Comparison of ENCODE assay signal across 16 cellular contexts in the genomic region with DNA sequence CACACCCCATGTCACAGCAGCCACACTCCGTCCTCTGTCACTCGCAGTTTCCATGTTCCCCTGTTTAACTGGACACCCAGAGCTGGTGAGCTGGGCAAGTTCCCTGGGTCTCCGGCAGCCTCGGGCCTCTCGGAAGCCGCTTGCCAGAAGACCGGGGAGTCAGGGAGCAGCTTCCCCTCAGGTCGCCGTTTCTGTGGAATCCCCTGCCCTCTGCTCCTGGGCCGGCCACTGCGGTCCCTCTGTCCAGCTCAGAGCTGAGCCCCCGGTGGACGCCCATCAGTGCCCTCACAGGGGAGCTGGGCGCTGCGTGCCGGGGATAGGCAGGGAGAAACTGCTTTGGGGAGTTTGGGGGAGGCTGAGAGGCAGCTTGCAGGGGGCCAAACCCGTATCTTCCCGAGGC. TPM values are rescaled to one million over a fixed set of nuclear protein-coding genes. Genes with fewer than 3 reads are reported as not detected.
DNase-seq lines count a peak whose midpoint lies in the region; ATAC-seq and TF ChIP-seq lines count a peak whose summit lies in the region.
"Had no signal": no experiment of that assay in that cellular context is flagged by ENCODE, and none has a peak within 500 bp of the region (broad histone marks: within the 10 kb centered on the region; RNA-seq: fewer than 3 reads in every experiment).

No MANE protein-coding gene starts in this region.

- no peaks in the 10 kb centered on the region for H4K20me1 ChIP-seq in GM23248 (ENCODE audit: insufficient read depth)

- H3K27ac ChIP-seq in GM23248 (no peak overlapping the region), caudate nucleus (ENCODE audit: low read depth, low read length) (peak overlapping the region; percentile 84)

- no peak overlapping the region for H3K4me3 ChIP-seq in GM23248
- H3K4me3 ChIP-seq: MG63 had no signal

- no peaks in the 10 kb centered on the region for H3K79me2 ChIP-seq in GM23248 (ENCODE audit: insufficient read depth)

- DNase-seq in GM23248 (no peak), caudate nucleus (lab: John Stamatoyannopoulos, UW) (no peak), glutamatergic neuron (no peak), retina (peak; percentile 65), endothelial cell (ENCODE audit: low spot score) (no peak), NCI-H128 (lab: John Stamatoyannopoulos, UW; ENCODE audit: unreplicated experiment) (no peak), NCI-H510A treated with DMSO at 0.1 percent for 48 hours (lab: John Stamatoyannopoulos, UW) (no peak)
- DNase-seq: 8988T, H9, Kasumi-1, NCI-H1092 treated with DMSO at 0.1 percent for 48 hours, NCI-H2081 had no signal

- 0 out of 2 replicates have a peak, but pooled peaks cover 9% of the 10 kb centered on the region for H3K4me1 ChIP-seq in GM23248 (ENCODE audit: insufficient read depth)

- 18 to 20% methylated on average over 15 to 18 of the region's 18 CpGs for WGBS in GM23248 (ENCODE audit: low coverage in 1 of 2, low lambda C conversion rate in 2 of 2, missing lambda C conversion rate in 2 of 2), 2 experiments

- in situ Hi-C loops in GM23248 (cut with MboI): no loop called here

- H3K36me3 Mint-ChIP-seq in glutamatergic neuron (ENCODE audit: unreplicated experiment) (no peaks in the 10 kb centered on the region), endothelial cell (ENCODE audit: low read depth, unreplicated experiment) (no peaks in the 10 kb centered on the region)

- H3K4me2 ChIP-seq in GM23248 (ENCODE audit: unreplicated experiment): peak overlapping the region; percentile 47

- peak overlapping the region; percentile 48 for H3K27ac Mint-ChIP-seq in glutamatergic neuron (ENCODE audit: unreplicated experiment)
- H3K27ac Mint-ChIP-seq in endothelial cell (ENCODE audit: unreplicated experiment): no peak overlapping the region
- H3K27ac Mint-ChIP-seq: B cell had no signal

- no peaks in the 10 kb centered on the region for H3K36me3 ChIP-seq in GM23248 (ENCODE audit: low read depth)
- H3K36me3 ChIP-seq: MG63 had no signal

- no peaks in the 10 kb centered on the region for H3K9me2 ChIP-seq in GM23248 (ENCODE audit: insufficient read depth)

- H3K4me1 Mint-ChIP-seq in glutamatergic neuron (ENCODE audit: low read depth, unreplicated experiment) (peaks cover 20% of the 10 kb centered on the region), endothelial cell (ENCODE audit: unreplicated experiment) (no peaks in the 10 kb centered on the region)
- H3K4me1 Mint-ChIP-seq: B cell had no signal

- H2AFZ ChIP-seq in GM23248: peak overlapping the region; percentile 46; the same call in 1 of the 2 replicates

- H3K27me3 Mint-ChIP-seq in glutamatergic neuron (ENCODE audit: unreplicated experiment) (peaks cover 11% of the 10 kb centered on the region), endothelial cell (ENCODE audit: unreplicated experiment) (no peaks in the 10 kb centered on the region)
- H3K27me3 Mint-ChIP-seq: B cell had no signal

- no peaks in the 10 kb centered on the region for H3K27me3 ChIP-seq in GM23248 (replicated peaks; ENCODE audit: insufficient read depth)
- H3K27me3 ChIP-seq: MG63 had no signal

- H3K9me3 ChIP-seq in GM23248 (ENCODE audit: low read depth): no peaks in the 10 kb centered on the region
- H3K9me3 ChIP-seq: MG63 had no signal

- no peak overlapping the region for H3K4me3 Mint-ChIP-seq in glutamatergic neuron (ENCODE audit: unreplicated experiment)
- no peak overlapping the region for H3K4me3 Mint-ChIP-seq in endothelial cell (ENCODE audit: unreplicated experiment)
- H3K4me3 Mint-ChIP-seq: B cell had no signal

- H3K9me3 Mint-ChIP-seq in glutamatergic neuron (ENCODE audit: unreplicated experiment) (peaks cover 2% of the 10 kb centered on the region), endothelial cell (ENCODE audit: unreplicated experiment) (no peaks in the 10 kb centered on the region)
- H3K9me3 Mint-ChIP-seq: H9 had no signal

- TF ChIP-seq CTCF in glutamatergic neuron (IDR thresholded peaks at IDR 0.05; ENCODE audit: partially characterized antibody, unreplicated experiment) (no peak), endothelial cell (IDR thresholded peaks at IDR 0.05; ENCODE audit: unreplicated experiment) (no peak)

- H3K9ac ChIP-seq in GM23248: no peak overlapping the region

- peaks cover 16% of the 10 kb centered on the region for H3F3A ChIP-seq in GM23248 (ENCODE audit: insufficient read depth)

- ATAC-seq in HG02973 (IDR thresholded peaks at IDR 0.05; ENCODE audit: unreplicated experiment): no peak
- ATAC-seq: Panc1 had no signal

RNA-seq across cellular contexts. Expression of gene KCNAB2, which starts 37.7 kb away (rescaled TPM):
- 3.5 and 4.8 TPM in 2 replicates for total RNA-seq in GM23248 (2014; rRNA removed; shearing (Covaris generic))
- polyA plus RNA-seq in GM23248 (2016; fragmentation: Nextera tagmentation; extraction: Ambion mirVana): 3.9 TPM in 2 replicates
- total RNA-seq in glutamatergic neuron (ENCODE audit: unreplicated experiment) (20.4 TPM), endothelial cell (ENCODE audit: unreplicated experiment) (4.1 TPM)
